In genomic region chr11:250740-251299, GRCh38 we compare ENCODE assay signal across 1 cellular context.
TF ChIP-seq lines count a peak whose summit lies in the region.

No MANE protein-coding gene starts in this region.

TF ChIP-seq in A549, 52 proteins besides CTCF, POLR2A, EP300 and RAD21:
- TF ChIP-seq TFCP2L1 (CRISPR knock-in tag; IDR thresholded peaks at IDR 0.05) (no peak), ZNF302 (CRISPR knock-in tag; IDR thresholded peaks at IDR 0.05) (no peak), MAZ (IDR thresholded peaks at IDR 0.05; ENCODE audit: borderline replicate concordance, low read depth, low read length) (no peak), SMC3 (IDR thresholded peaks at IDR 0.05) (peak; percentile 57), ZC3H11A (IDR thresholded peaks at IDR 0.05) (no peak), ATOH8 (CRISPR knock-in tag; IDR thresholded peaks at IDR 0.05; ENCODE audit: low read depth) (no peak)
